1 cellular context compared by ENCODE assay signal in the genomic region with DNA sequence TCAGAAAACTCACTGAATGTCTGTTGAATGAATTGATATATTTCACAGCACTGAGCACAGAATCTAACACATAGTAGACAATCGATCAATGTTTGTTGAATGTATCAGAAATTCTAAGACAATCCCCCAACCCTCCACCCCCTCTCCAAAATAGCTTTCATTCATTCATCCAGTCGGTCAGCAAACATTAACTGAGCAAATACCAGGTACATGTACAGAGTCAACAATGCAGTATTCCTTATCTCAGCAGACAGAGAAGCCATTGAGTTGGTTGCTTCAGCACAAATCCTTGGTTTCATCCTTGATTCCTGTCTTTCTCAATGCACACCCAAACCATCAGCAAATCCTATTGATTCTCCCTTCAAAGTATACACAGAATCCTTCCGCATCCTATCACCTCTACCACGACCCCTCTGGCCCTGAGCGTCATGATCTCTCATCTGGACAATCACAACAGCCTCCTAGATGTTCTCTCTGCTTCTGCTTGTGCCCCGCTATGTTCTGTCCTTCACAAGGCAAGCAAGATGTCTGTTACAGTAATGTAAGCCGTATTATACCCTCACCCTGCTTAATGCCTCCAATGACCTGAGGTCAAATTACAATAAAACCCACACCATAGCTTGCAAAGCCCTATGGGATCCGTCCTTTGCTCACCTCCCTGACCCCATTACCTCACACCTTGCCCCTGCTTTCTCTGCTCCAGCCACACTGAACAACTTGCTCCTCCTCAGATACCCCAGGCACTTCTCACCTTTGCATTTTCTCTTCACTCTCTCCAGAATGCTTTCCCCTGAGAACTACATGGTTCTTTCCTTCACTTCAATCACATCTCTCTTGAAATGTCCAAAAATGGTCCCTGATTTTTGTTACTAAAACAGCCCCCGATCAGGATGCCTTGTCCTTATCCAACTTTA.
A peak's percentile ranks its signal among the peaks of the same experiment; 100 is the strongest.
TF ChIP-seq lines count a peak whose summit lies in the region.

No MANE protein-coding gene starts in this region.

TF ChIP-seq in HepG2, 621 proteins besides CTCF, POLR2A, EP300 and RAD21 (continued from another document and continues in another):
- TF ChIP-seq, protein P1, sequence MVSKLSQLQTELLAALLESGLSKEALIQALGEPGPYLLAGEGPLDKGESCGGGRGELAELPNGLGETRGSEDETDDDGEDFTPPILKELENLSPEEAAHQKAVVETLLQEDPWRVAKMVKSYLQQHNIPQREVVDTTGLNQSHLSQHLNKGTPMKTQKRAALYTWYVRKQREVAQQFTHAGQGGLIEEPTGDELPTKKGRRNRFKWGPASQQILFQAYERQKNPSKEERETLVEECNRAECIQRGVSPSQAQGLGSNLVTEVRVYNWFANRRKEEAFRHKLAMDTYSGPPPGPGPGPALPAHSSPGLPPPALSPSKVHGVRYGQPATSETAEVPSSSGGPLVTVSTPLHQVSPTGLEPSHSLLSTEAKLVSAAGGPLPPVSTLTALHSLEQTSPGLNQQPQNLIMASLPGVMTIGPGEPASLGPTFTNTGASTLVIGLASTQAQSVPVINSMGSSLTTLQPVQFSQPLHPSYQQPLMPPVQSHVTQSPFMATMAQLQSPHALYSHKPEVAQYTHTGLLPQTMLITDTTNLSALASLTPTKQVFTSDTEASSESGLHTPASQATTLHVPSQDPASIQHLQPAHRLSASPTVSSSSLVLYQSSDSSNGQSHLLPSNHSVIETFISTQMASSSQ (IDR thresholded peaks at IDR 0.05; ENCODE audit: low read depth), result peak; percentile 84
- TF ChIP-seq, protein P1 (CRISPR knock-in tag; IDR thresholded peaks at IDR 0.05; ENCODE audit: borderline replicate concordance), result peak; percentile 93
- TF ChIP-seq, protein P2, sequence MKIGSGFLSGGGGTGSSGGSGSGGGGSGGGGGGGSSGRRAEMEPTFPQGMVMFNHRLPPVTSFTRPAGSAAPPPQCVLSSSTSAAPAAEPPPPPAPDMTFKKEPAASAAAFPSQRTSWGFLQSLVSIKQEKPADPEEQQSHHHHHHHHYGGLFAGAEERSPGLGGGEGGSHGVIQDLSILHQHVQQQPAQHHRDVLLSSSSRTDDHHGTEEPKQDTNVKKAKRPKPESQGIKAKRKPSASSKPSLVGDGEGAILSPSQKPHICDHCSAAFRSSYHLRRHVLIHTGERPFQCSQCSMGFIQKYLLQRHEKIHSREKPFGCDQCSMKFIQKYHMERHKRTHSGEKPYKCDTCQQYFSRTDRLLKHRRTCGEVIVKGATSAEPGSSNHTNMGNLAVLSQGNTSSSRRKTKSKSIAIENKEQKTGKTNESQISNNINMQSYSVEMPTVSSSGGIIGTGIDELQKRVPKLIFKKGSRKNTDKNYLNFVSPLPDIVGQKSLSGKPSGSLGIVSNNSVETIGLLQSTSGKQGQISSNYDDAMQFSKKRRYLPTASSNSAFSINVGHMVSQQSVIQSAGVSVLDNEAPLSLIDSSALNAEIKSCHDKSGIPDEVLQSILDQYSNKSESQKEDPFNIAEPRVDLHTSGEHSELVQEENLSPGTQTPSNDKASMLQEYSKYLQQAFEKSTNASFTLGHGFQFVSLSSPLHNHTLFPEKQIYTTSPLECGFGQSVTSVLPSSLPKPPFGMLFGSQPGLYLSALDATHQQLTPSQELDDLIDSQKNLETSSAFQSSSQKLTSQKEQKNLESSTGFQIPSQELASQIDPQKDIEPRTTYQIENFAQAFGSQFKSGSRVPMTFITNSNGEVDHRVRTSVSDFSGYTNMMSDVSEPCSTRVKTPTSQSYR (CRISPR knock-in tag; IDR thresholded peaks at IDR 0.05; ENCODE audit: borderline replicate concordance), result peak; percentile 91
- TF ChIP-seq CREB1 (IDR thresholded peaks at IDR 0.05), result no peak
- TF ChIP-seq CREB1 (CRISPR knock-in tag; IDR thresholded peaks at IDR 0.05), result peak; percentile 77
- TF ChIP-seq ZNF34 (CRISPR knock-in tag; IDR thresholded peaks at IDR 0.05; ENCODE audit: borderline replicate concordance), result no peak; the same call in 1 of the 2 replicates
- peak; percentile 66 for TF ChIP-seq ZNF547 (CRISPR knock-in tag; IDR thresholded peaks at IDR 0.05)
- peak; percentile 92 for TF ChIP-seq RERE (CRISPR knock-in tag; IDR thresholded peaks at IDR 0.05; ENCODE audit: low read depth)
- 0 out of 2 replicates have a peak, but pooled peaks have one; percentile 62 for TF ChIP-seq ZNF414 (CRISPR knock-in tag; IDR thresholded peaks at IDR 0.05)
- no peak for TF ChIP-seq ZNF776 (CRISPR knock-in tag; IDR thresholded peaks at IDR 0.05)
- TF ChIP-seq NCOA2 (CRISPR knock-in tag; IDR thresholded peaks at IDR 0.05), result peak; percentile 99
- TF ChIP-seq KDM4B (CRISPR knock-in tag; IDR thresholded peaks at IDR 0.05), result no peak
- peak; percentile 80; the same call in 1 of the 2 replicates for TF ChIP-seq FOXK2 (IDR thresholded peaks at IDR 0.05)
- TF ChIP-seq ZIK1 (CRISPR knock-in tag; IDR thresholded peaks at IDR 0.05; ENCODE audit: borderline replicate concordance, low read depth), result 0 out of 2 replicates have a peak, but pooled peaks have one; percentile 34
- no peak for TF ChIP-seq ISX (CRISPR knock-in tag; conservative IDR thresholded peaks at IDR 0.05)
- TF ChIP-seq DBP (CRISPR knock-in tag; IDR thresholded peaks at IDR 0.05; ENCODE audit: not compliant biosample characterization), result no peak
- peak; percentile 31 for TF ChIP-seq CBX1 (IDR thresholded peaks at IDR 0.05; ENCODE audit: low read depth)
- TF ChIP-seq PTBP1 (IDR thresholded peaks at IDR 0.05; ENCODE audit: low read depth, low read length, poor library complexity, severe bottlenecking), result no peak
- TF ChIP-seq KLF16 (CRISPR knock-in tag; IDR thresholded peaks at IDR 0.05), result peak in 1 of 2 experiments; percentile 62; a peak in 1 of 4 replicates
- TF ChIP-seq ZNF432 (CRISPR knock-in tag; IDR thresholded peaks at IDR 0.05; ENCODE audit: borderline replicate concordance), result no peak
- TF ChIP-seq FOXP1 (IDR thresholded peaks at IDR 0.05), result peak; percentile 58
- peak; percentile 95 for TF ChIP-seq FOXP1 (CRISPR knock-in tag; IDR thresholded peaks at IDR 0.05)
- peak; percentile 27; the same call in 1 of the 2 replicates for TF ChIP-seq ZBTB38 (CRISPR knock-in tag; IDR thresholded peaks at IDR 0.05)
- peak; percentile 61 for TF ChIP-seq LCORL (IDR thresholded peaks at IDR 0.05)
- TF ChIP-seq LCORL (CRISPR knock-in tag; IDR thresholded peaks at IDR 0.05), result peak; percentile 66; the same call in 1 of the 2 replicates
- TF ChIP-seq BHLHE40 (IDR thresholded peaks at IDR 0.05; ENCODE audit: low read length), result no peak
- TF ChIP-seq TOE1 (CRISPR knock-in tag; IDR thresholded peaks at IDR 0.05), result no peak
- TF ChIP-seq NR2F1 (CRISPR knock-in tag; IDR thresholded peaks at IDR 0.05), result peak; percentile 61 to 69; a peak in 3 of 4 replicates
- no peak for TF ChIP-seq ZNF83 (CRISPR knock-in tag; IDR thresholded peaks at IDR 0.05; ENCODE audit: borderline replicate concordance)
- TF ChIP-seq, protein P3, sequence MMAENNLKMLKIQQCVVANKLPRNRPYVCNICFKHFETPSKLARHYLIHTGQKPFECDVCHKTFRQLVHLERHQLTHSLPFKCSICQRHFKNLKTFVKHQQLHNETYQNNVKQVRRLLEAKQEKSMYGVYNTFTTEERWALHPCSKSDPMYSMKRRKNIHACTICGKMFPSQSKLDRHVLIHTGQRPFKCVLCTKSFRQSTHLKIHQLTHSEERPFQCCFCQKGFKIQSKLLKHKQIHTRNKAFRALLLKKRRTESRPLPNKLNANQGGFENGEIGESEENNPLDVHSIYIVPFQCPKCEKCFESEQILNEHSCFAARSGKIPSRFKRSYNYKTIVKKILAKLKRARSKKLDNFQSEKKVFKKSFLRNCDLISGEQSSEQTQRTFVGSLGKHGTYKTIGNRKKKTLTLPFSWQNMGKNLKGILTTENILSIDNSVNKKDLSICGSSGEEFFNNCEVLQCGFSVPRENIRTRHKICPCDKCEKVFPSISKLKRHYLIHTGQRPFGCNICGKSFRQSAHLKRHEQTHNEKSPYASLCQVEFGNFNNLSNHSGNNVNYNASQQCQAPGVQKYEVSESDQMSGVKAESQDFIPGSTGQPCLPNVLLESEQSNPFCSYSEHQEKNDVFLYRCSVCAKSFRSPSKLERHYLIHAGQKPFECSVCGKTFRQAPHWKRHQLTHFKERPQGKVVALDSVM (CRISPR knock-in tag; IDR thresholded peaks at IDR 0.05), result peak; percentile 35; the same call in 1 of the 2 replicates
- peak; percentile 95 for TF ChIP-seq ZBTB7A (CRISPR knock-in tag; IDR thresholded peaks at IDR 0.05)
- TF ChIP-seq, protein P4, sequence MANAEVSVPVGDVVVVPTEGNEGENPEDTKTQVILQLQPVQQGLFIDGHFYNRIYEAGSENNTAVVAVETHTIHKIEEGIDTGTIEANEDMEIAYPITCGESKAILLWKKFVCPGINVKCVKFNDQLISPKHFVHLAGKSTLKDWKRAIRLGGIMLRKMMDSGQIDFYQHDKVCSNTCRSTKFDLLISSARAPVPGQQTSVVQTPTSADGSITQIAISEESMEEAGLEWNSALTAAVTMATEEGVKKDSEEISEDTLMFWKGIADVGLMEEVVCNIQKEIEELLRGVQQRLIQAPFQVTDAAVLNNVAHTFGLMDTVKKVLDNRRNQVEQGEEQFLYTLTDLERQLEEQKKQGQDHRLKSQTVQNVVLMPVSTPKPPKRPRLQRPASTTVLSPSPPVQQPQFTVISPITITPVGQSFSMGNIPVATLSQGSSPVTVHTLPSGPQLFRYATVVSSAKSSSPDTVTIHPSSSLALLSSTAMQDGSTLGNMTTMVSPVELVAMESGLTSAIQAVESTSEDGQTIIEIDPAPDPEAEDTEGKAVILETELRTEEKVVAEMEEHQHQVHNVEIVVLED (CRISPR knock-in tag; IDR thresholded peaks at IDR 0.05; ENCODE audit: borderline replicate concordance), result peak; percentile 30; the same call in 1 of the 2 replicates
- no peak for TF ChIP-seq SP1 (IDR thresholded peaks at IDR 0.05)
- peak; percentile 29; the same call in 1 of the 2 replicates for TF ChIP-seq SP1 (CRISPR knock-in tag; IDR thresholded peaks at IDR 0.05)
- no peak for TF ChIP-seq RNF2 (conservative IDR thresholded peaks at IDR 0.05; ENCODE audit: low read depth)
- 0 out of 2 replicates have a peak, but pooled peaks have one; percentile 31 for TF ChIP-seq ZNF761 (CRISPR knock-in tag; conservative IDR thresholded peaks at IDR 0.05)
- peak; percentile 98 for TF ChIP-seq FOXO1 (CRISPR knock-in tag; IDR thresholded peaks at IDR 0.05)
